Comparison of ENCODE assay signal across 7 cellular contexts in genomic region chr1:155748141-155748540, GRCh38. TPM values are rescaled to one million over a fixed set of nuclear protein-coding genes. Genes with fewer than 3 reads are reported as not detected.
DNase-seq lines count a peak whose midpoint lies in the region; ATAC-seq and TF ChIP-seq lines count a peak whose summit lies in the region.
"Not testable (repeated sequence)": the region's sequence is repeated elsewhere in the genome, so short reads cannot be mapped to it uniquely, and the experiment has no call there.

No MANE protein-coding gene starts in this region.

- H3K36me3 ChIP-seq in CD8-positive, alpha-beta memory T cell (ENCODE audit: insufficient read depth, low read length) = not testable (repeated sequence)

- H3K4me1 ChIP-seq in CD8-positive, alpha-beta memory T cell (ENCODE audit: insufficient read depth, low read length) = not testable (repeated sequence)

- H3K9me3 Mint-ChIP-seq in CD8-positive, alpha-beta memory T cell; T-cell; activated T-cell treated with anti-CD3 and anti-CD28 coated beads, Interleukin-2, amount 50 U/mL, for 24 hours; activated naive CD4-positive, alpha-beta T cell treated with anti-CD3 and anti-CD28 coated beads, Interleukin-2, amount 50 U/mL, for 24 hours; endothelial cell (ENCODE audit: unreplicated experiment); natural killer cell; stimulated activated effector memory CD8-positive, alpha-beta T cell treated with anti-CD3 and anti-CD28 coated beads, Interleukin-12 subunit alpha, Interleukin-12 subunit beta, amount 100 ng/mL, for 72 hours: not testable (repeated sequence)

- peak overlapping the region in 5 of 7 donors; percentile 5 to 85 (median 47) for H3K4me3 Mint-ChIP-seq in CD8-positive, alpha-beta memory T cell
- not testable (repeated sequence) for H3K4me3 Mint-ChIP-seq in T-cell; activated T-cell treated with anti-CD3 and anti-CD28 coated beads, Interleukin-2, amount 50 U/mL, for 24 hours; activated naive CD4-positive, alpha-beta T cell treated with anti-CD3 and anti-CD28 coated beads, Interleukin-2, amount 50 U/mL, for 24 hours; stimulated activated effector memory CD8-positive, alpha-beta T cell treated with anti-CD3 and anti-CD28 coated beads, Interleukin-12 subunit alpha, Interleukin-12 subunit beta, amount 100 ng/mL, for 72 hours
- H3K4me3 Mint-ChIP-seq in endothelial cell (ENCODE audit: unreplicated experiment) = peak overlapping the region; percentile 59
- H3K4me3 Mint-ChIP-seq in natural killer cell = peak overlapping the region; percentile 2

- H3K36me3 Mint-ChIP-seq in CD8-positive, alpha-beta memory T cell = peaks cover 0 to 46% (median 2%) of the 10 kb centered on the region in 3 donors
- H3K36me3 Mint-ChIP-seq in T-cell (peaks cover 13% of the 10 kb centered on the region), endothelial cell (ENCODE audit: low read depth, unreplicated experiment) (peaks cover 21% of the 10 kb centered on the region)
- H3K36me3 Mint-ChIP-seq in activated T-cell treated with anti-CD3 and anti-CD28 coated beads, Interleukin-2, amount 50 U/mL, for 24 hours (ENCODE audit: low read depth) = peaks cover 47% of the 10 kb centered on the region
- not testable (repeated sequence) for H3K36me3 Mint-ChIP-seq in activated naive CD4-positive, alpha-beta T cell treated with anti-CD3 and anti-CD28 coated beads, Interleukin-2, amount 50 U/mL, for 24 hours; natural killer cell
- H3K36me3 Mint-ChIP-seq in stimulated activated effector memory CD8-positive, alpha-beta T cell treated with anti-CD3 and anti-CD28 coated beads, Interleukin-12 subunit alpha, Interleukin-12 subunit beta, amount 100 ng/mL, for 72 hours = peaks cover 56% of the 10 kb centered on the region

- H3K27ac Mint-ChIP-seq in CD8-positive, alpha-beta memory T cell = peak overlapping the region in 5 of 8 donors; percentile 48 to 92 (median 50)
- H3K27ac Mint-ChIP-seq in T-cell (peak overlapping the region; percentile 37 to 43), natural killer cell (peak overlapping the region in 1 of 2 donors; percentile 56)
- peak overlapping the region; percentile 73 for H3K27ac Mint-ChIP-seq in activated T-cell treated with anti-CD3 and anti-CD28 coated beads, Interleukin-2, amount 50 U/mL, for 24 hours
- H3K27ac Mint-ChIP-seq in activated naive CD4-positive, alpha-beta T cell treated with anti-CD3 and anti-CD28 coated beads, Interleukin-2, amount 50 U/mL, for 24 hours = peak overlapping the region; percentile 41
- H3K27ac Mint-ChIP-seq in endothelial cell (ENCODE audit: unreplicated experiment) = not testable (repeated sequence)
- peak overlapping the region; percentile 50 for H3K27ac Mint-ChIP-seq in stimulated activated effector memory CD8-positive, alpha-beta T cell treated with anti-CD3 and anti-CD28 coated beads, Interleukin-12 subunit alpha, Interleukin-12 subunit beta, amount 100 ng/mL, for 72 hours

- not testable (repeated sequence) for H3K4me3 ChIP-seq in CD8-positive, alpha-beta memory T cell (ENCODE audit: low read length)

- DNase-seq in CD8-positive, alpha-beta memory T cell; T-cell; activated T-cell treated with anti-CD3 and anti-CD28 coated beads, Interleukin-2, amount 50 U/mL, for 24 hours; endothelial cell (ENCODE audit: low spot score); natural killer cell; stimulated activated effector memory CD8-positive, alpha-beta T cell treated with anti-CD3 and anti-CD28 coated beads, Interleukin-12 subunit alpha, Interleukin-12 subunit beta, amount 100 ng/mL, for 72 hours (ENCODE audit: low spot score in 2 of 2): not testable (repeated sequence)

- ATAC-seq in T-cell (replicated peaks in 1 of 4); natural killer cell; stimulated activated effector memory CD8-positive, alpha-beta T cell treated with anti-CD3 and anti-CD28 coated beads, Interleukin-12 subunit alpha, Interleukin-12 subunit beta, amount 100 ng/mL, for 72 hours: not testable (repeated sequence)

- intact Hi-C loops in natural killer cell (cut with micrococcal nuclease) = not testable (repeated sequence)

- POLR2A ChIA-PET in CD8-positive, alpha-beta memory T cell (lab: Charles Lee); T-cell (lab: Charles Lee): not testable (repeated sequence)

- CTCF ChIA-PET in CD8-positive, alpha-beta memory T cell (lab: Charles Lee); T-cell (lab: Charles Lee): not testable (repeated sequence)

- H3K9me3 ChIP-seq in CD8-positive, alpha-beta memory T cell (ENCODE audit: low read length) = not testable (repeated sequence)

- not testable (repeated sequence) for H3K27me3 ChIP-seq in CD8-positive, alpha-beta memory T cell (ENCODE audit: insufficient read depth, low read length, poor library complexity, severe bottlenecking)

- H3K4me1 Mint-ChIP-seq in CD8-positive, alpha-beta memory T cell = peaks cover 5 to 14% (median 11%) of the 10 kb centered on the region in 3 donors
- H3K4me1 Mint-ChIP-seq in T-cell; activated naive CD4-positive, alpha-beta T cell treated with anti-CD3 and anti-CD28 coated beads, Interleukin-2, amount 50 U/mL, for 24 hours; endothelial cell (ENCODE audit: unreplicated experiment); natural killer cell; stimulated activated effector memory CD8-positive, alpha-beta T cell treated with anti-CD3 and anti-CD28 coated beads, Interleukin-12 subunit alpha, Interleukin-12 subunit beta, amount 100 ng/mL, for 72 hours: not testable (repeated sequence)
- peaks cover 13% of the 10 kb centered on the region for H3K4me1 Mint-ChIP-seq in activated T-cell treated with anti-CD3 and anti-CD28 coated beads, Interleukin-2, amount 50 U/mL, for 24 hours (ENCODE audit: low read depth)

- TF ChIP-seq CTCF in endothelial cell (IDR thresholded peaks at IDR 0.05; ENCODE audit: unreplicated experiment); natural killer cell (IDR thresholded peaks at IDR 0.05): not testable (repeated sequence)

- not testable (repeated sequence) for H3K27me3 Mint-ChIP-seq in CD8-positive, alpha-beta memory T cell; T-cell; activated T-cell treated with anti-CD3 and anti-CD28 coated beads, Interleukin-2, amount 50 U/mL, for 24 hours; activated naive CD4-positive, alpha-beta T cell treated with anti-CD3 and anti-CD28 coated beads, Interleukin-2, amount 50 U/mL, for 24 hours; endothelial cell (ENCODE audit: unreplicated experiment); natural killer cell (ENCODE audit: low read depth in 2 of 2)

- H3K27ac ChIP-seq in CD8-positive, alpha-beta memory T cell (ENCODE audit: low read depth, low read length) = not testable (repeated sequence)

RNA-seq across cellular contexts. Expression of gene DAP3, which starts 59.2 kb away (rescaled TPM):
- total RNA-seq in CD8-positive, alpha-beta memory T cell = 100 to 1,000 TPM; 156 to 160 TPM
- 96.7 TPM for polyA plus RNA-seq in CD8-positive, alpha-beta memory T cell
- total RNA-seq in T-cell (100 to 1,000 TPM; 112 to 140 (median 133) TPM), endothelial cell (ENCODE audit: unreplicated experiment) (120 TPM), natural killer cell (10 to 100 TPM; 83.9 to 97.5 (median 96.4) TPM)

RNA-seq across cellular contexts. Expression of gene YY1AP1, which starts 59.6 kb away (rescaled TPM):
- total RNA-seq in CD8-positive, alpha-beta memory T cell = 10 to 100 TPM; 59.1 to 62.0 TPM
- 49.7 TPM for polyA plus RNA-seq in CD8-positive, alpha-beta memory T cell
- total RNA-seq in T-cell = 10 to 100 TPM; 75.8 to 88.3 (median 85.0) TPM
- total RNA-seq in endothelial cell (ENCODE audit: unreplicated experiment) = 42.3 TPM
- 100 to 1,000 TPM; 115 to 133 (median 115) TPM for total RNA-seq in natural killer cell
